In the genomic region with DNA sequence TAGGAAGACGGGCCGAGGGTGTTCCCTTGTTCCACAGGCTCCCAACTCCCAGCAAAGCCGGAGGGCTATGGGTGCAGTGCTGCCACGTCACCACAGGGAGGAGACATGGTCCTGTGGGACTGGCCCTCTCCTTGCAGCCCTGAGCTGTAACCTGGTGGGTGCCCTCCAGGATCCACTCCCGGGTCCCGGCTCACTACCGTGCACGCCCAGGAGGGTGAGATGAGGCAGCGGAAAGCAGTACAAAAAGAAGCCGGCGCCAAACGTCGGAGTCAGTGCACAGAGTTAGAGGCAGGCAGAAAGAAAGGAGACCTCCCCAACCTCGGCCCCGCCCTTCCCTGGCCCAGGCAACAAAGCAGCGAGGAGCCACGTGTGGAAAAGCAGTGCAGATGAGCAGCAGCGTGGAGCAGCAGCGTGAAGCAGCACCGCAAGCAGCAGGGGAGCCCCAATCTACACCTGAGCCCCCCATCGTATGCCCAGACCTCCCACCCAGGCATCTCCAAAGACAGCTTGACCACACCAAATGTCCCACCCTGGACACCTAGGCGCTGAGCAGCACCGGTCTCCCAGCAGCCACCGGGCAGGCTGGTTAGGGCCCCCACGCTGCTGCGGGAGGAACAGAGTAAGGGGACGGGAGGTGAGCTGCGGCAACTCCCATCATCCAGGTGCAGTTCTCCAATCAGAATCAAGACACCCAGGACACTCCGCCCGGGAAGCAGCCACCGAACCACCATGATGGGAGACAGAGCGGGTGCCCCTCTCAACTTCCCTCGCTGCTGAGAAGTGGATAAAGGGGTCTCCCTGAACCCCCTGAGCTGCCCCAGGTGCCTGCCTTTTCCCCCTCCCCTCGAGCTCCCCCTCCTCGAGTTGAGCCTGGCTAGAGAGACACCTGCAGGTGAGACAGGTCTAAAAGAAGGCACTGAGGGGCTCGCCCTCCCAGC, we compare ENCODE assay signal across 8 cellular contexts. TPM values are rescaled to one million over a fixed set of nuclear protein-coding genes. Genes with fewer than 3 reads are reported as not detected.
DNase-seq lines count a peak whose midpoint lies in the region; ATAC-seq and TF ChIP-seq lines count a peak whose summit lies in the region.

No MANE protein-coding gene starts in this region.

- H3K27ac ChIP-seq in HUES6 (ENCODE audit: low read depth, low read length) (no peak overlapping the region), OCI-LY7 (ENCODE audit: low read depth, low read length, poor library complexity, severe bottlenecking) (no peak overlapping the region), parathyroid adenoma (peak overlapping the region; percentile 79), upper lobe of left lung (no peak overlapping the region)

- no peaks in the 10 kb centered on the region for H3K9me3 ChIP-seq in HUES6 (ENCODE audit: control insufficient read depth, insufficient read depth, low read depth, low read length)
- no peaks in the 10 kb centered on the region for H3K9me3 ChIP-seq in OCI-LY7 (ENCODE audit: low read length)
- H3K9me3 ChIP-seq in parathyroid adenoma (ENCODE audit: control insufficient read depth, low read length): no peaks in the 10 kb centered on the region
- H3K9me3 ChIP-seq in upper lobe of left lung: no peaks in the 10 kb centered on the region

- no peaks in the 10 kb centered on the region for H4K20me1 ChIP-seq in OCI-LY7 (ENCODE audit: insufficient read depth, low read length)

- TF ChIP-seq CTCF in OCI-LY7 (conservative IDR thresholded peaks at IDR 0.05; ENCODE audit: low read length) (peak; percentile 79), foreskin fibroblast (IDR thresholded peaks at IDR 0.05; ENCODE audit: low read depth, low read length) (peak; percentile 96), parathyroid adenoma (IDR thresholded peaks at IDR 0.05) (peak; percentile 87), upper lobe of left lung (IDR thresholded peaks at IDR 0.05) (peak; percentile 63 to 92 (median 86))

- 25 to 26% methylated on average over 17 to 36 of the region's 36 CpGs for WGBS in upper lobe of left lung, 2 donors

- H3K36me3 ChIP-seq in HUES6 (ENCODE audit: control insufficient read depth, insufficient read depth, low read length) (peaks cover 53% of the 10 kb centered on the region), OCI-LY7 (ENCODE audit: insufficient read depth, low read length) (no peaks in the 10 kb centered on the region), parathyroid adenoma (ENCODE audit: control insufficient read depth, insufficient read depth, low read length) (no peaks in the 10 kb centered on the region), upper lobe of left lung (no peaks in the 10 kb centered on the region)

- POLR2A ChIA-PET in OCI-LY7 (lab: Charles Lee): no interaction called here

- CTCF ChIA-PET in OCI-LY7 (lab: Charles Lee; ENCODE audit: unreplicated experiment): interaction anchor here (1.4 kb wide), 1 partner anchor 171 kb away, joined by 6 read pairs; no protein-coding TSS in a partner anchor

- no peak for TF ChIP-seq POLR2A in upper lobe of left lung (IDR thresholded peaks at IDR 0.05)

- no TSS peak for BruUV-seq in OCI-LY7 (replicated peaks; lab: Mats Ljungman, UMichigan)

- H3K79me2 ChIP-seq in OCI-LY7 (ENCODE audit: insufficient read depth, low read depth, low read length) (no peaks in the 10 kb centered on the region), parathyroid adenoma (no peaks in the 10 kb centered on the region)

- intact Hi-C loops in OCI-LY7 (cut with micrococcal nuclease; ENCODE audit: unreplicated experiment): loop anchor here (5.0 kb wide), 2 partner anchors 114 to 214 kb away; no protein-coding TSS in a partner anchor

- H2AFZ ChIP-seq in OCI-LY7 (ENCODE audit: low read length) (no peak overlapping the region), parathyroid adenoma (peak overlapping the region; percentile 38)

- DNase-seq in DMS153 (lab: John Stamatoyannopoulos, UW) (peak; percentile 70), OCI-LY7 (ENCODE audit: low spot score) (peak; percentile 53), foreskin fibroblast (peak; percentile 27 to 75), upper lobe of left lung (peak; percentile 56 to 81)
- DNase-seq in activated T-helper 1 cell treated with anti-CD3 and anti-CD28 coated beads, Interleukin-2, amount 50 U/mL, for 16 hours (ENCODE audit: low read depth in 1 of 2, low spot score in 1 of 2): peak; percentile 42 to 47

- H3K4me1 ChIP-seq in HUES6 (ENCODE audit: control insufficient read depth, insufficient read depth, low read length): peaks cover 14% of the 10 kb centered on the region; the same call in 1 of the 2 replicates
- H3K4me1 ChIP-seq in OCI-LY7 (ENCODE audit: insufficient read depth, low read length, poor library complexity, severe bottlenecking): no peaks in the 10 kb centered on the region
- peaks cover 21% of the 10 kb centered on the region for H3K4me1 ChIP-seq in parathyroid adenoma
- H3K4me1 ChIP-seq in upper lobe of left lung: peaks cover 9 to 14% (median 11%) of the 10 kb centered on the region in 4 donors

- no peak for TF ChIP-seq EP300 in upper lobe of left lung (IDR thresholded peaks at IDR 0.05)

- no peaks in the 10 kb centered on the region for H3K27me3 ChIP-seq in HUES6 (ENCODE audit: control insufficient read depth, insufficient read depth, low read length)
- H3K27me3 ChIP-seq in parathyroid adenoma (ENCODE audit: control insufficient read depth, insufficient read depth, low read length): no peaks in the 10 kb centered on the region
- H3K27me3 ChIP-seq in upper lobe of left lung: no peaks in the 10 kb centered on the region

- peak; percentile 83 for ATAC-seq in GM21390 (IDR thresholded peaks at IDR 0.05; ENCODE audit: unreplicated experiment)
- ATAC-seq in upper lobe of left lung (ENCODE audit: low FRiP score in 2 of 2): peak; percentile 72 to 78

- H3K9me2 ChIP-seq in OCI-LY7 (ENCODE audit: insufficient read depth, low read length): no peaks in the 10 kb centered on the region

- no peak overlapping the region for H3K9ac ChIP-seq in HUES6 (ENCODE audit: low read length)
- H3K9ac ChIP-seq in parathyroid adenoma: no peak overlapping the region

- H3K4me3 ChIP-seq in HUES6 (ENCODE audit: low read depth, low read length) (peak overlapping the region; percentile 17; the same call in 1 of the 2 replicates), OCI-LY7 (ENCODE audit: low read depth, low read length, poor library complexity, severe bottlenecking) (no peak overlapping the region), foreskin fibroblast (ENCODE audit: low read depth in 1 of 2, low read length in 2 of 2) (peak overlapping the region; percentile 2 to 11), parathyroid adenoma (ENCODE audit: low read depth, low read length) (no peak overlapping the region), upper lobe of left lung (peak overlapping the region in 3 of 4 donors; percentile 11 to 17 (median 14))

- H3K4me2 ChIP-seq in OCI-LY7 (ENCODE audit: low read length) (peak overlapping the region; percentile 32; the same call in 1 of the 2 replicates), parathyroid adenoma (ENCODE audit: low read length) (peak overlapping the region; percentile 59)

RNA-seq across cellular contexts. Expression of a gene that starts 28.8 kb away (rescaled TPM):
- 0.36 and 0.95 TPM in 2 replicates for total RNA-seq in OCI-LY7 (2014; rRNA removed; shearing (Covaris generic))
- total RNA-seq in OCI-LY7 (2022) (2.8 and 3.4 TPM in 2 replicates), upper lobe of left lung (10 to 100 TPM in 2 of 6 donors, 1 to 10 TPM in 4; 1.6 to 13.6 (median 5.3) TPM)

Comparison
In these comparisons a context has a peak if more than half of its experiments do, and no peak if none do; other contexts are left out.
1. H3K4me3 ChIP-seq: peak in HUES6 (single experiment), foreskin fibroblast (2 of 2) and upper lobe of left lung (3 of 4); none in OCI-LY7 (single experiment) and parathyroid adenoma (single experiment).
2. Peak in every context shown above with its lines, with median percentiles within 50 percentile points of each other: DNase-seq and CTCF ChIP-seq.